17 cellular contexts compared by ENCODE assay signal in genomic region chr14:82412545-82412944, GRCh38.
"Had no signal": no experiment of that assay in that cellular context is flagged by ENCODE, and none has a peak within 500 bp of the region (broad histone marks: within the 10 kb centered on the region; RNA-seq: fewer than 3 reads in every experiment).

No MANE protein-coding gene starts in this region.

- H3K4me1 Mint-ChIP-seq: activated T-helper 17 cell treated with anti-CD3 and anti-CD28 coated beads, Interleukin-2, amount 50 U/mL, for 72 hours; central memory CD8-positive, alpha-beta T cell; neural crest cell; stimulated activated naive CD8-positive, alpha-beta T cell treated with anti-CD3 and anti-CD28 coated beads, Interleukin-15, amount 100 ng/mL, for 72 hours had no signal

- H3K9me3 Mint-ChIP-seq: type B pancreatic cell had no signal

- H3K27me3 ChIP-seq: brain microvascular endothelial cell, esophagus squamous epithelium, hepatocyte, right lobe of liver had no signal

- H3K36me3 ChIP-seq: brain microvascular endothelial cell, esophagus squamous epithelium, right lobe of liver had no signal

- DNase-seq: activated CD4-positive, alpha-beta T cell treated with anti-CD3 and anti-CD28 coated beads, Interleukin-2, amount 50 U/mL, for 4 hours; activated CD4-positive, CD25-positive, alpha-beta regulatory T cell treated with anti-CD3 and anti-CD28 coated beads, Interleukin-2, amount 50 U/mL, for 72 hours; activated naive CD4-positive, alpha-beta T cell treated with Interleukin-2 at 50 U/mL for 16 hours; anterior cingulate cortex; brain microvascular endothelial cell; effector CD4-positive, alpha-beta T cell; esophagus squamous epithelium; islet precursor cell; right lobe of liver; stimulated activated naive CD8-positive, alpha-beta T cell treated with anti-CD3 and anti-CD28 coated beads, Interleukin-15, amount 100 ng/mL, for 72 hours had no signal

- H3K4me3 Mint-ChIP-seq: activated T-helper 17 cell treated with anti-CD3 and anti-CD28 coated beads, Interleukin-2, amount 50 U/mL, for 72 hours; central memory CD8-positive, alpha-beta T cell; neural crest cell; stimulated activated naive CD8-positive, alpha-beta T cell treated with anti-CD3 and anti-CD28 coated beads, Interleukin-15, amount 100 ng/mL, for 72 hours; type B pancreatic cell had no signal

- H3K27ac Mint-ChIP-seq: activated T-helper 17 cell treated with anti-CD3 and anti-CD28 coated beads, Interleukin-2, amount 50 U/mL, for 72 hours; stimulated activated naive CD8-positive, alpha-beta T cell treated with anti-CD3 and anti-CD28 coated beads, Interleukin-15, amount 100 ng/mL, for 72 hours; type B pancreatic cell had no signal

- H3K4me3 ChIP-seq: coronary artery, esophagus squamous epithelium, hepatocyte, lung, right lobe of liver had no signal

- ATAC-seq: activated T-helper 17 cell treated with anti-CD3 and anti-CD28 coated beads, Interleukin-2, amount 50 U/mL, for 72 hours; right lobe of liver; stimulated activated naive CD8-positive, alpha-beta T cell treated with anti-CD3 and anti-CD28 coated beads, Interleukin-15, amount 100 ng/mL, for 72 hours had no signal

- H3K27ac ChIP-seq: brain microvascular endothelial cell, coronary artery, esophagus squamous epithelium, hepatocyte, right lobe of liver had no signal

- H3K27me3 Mint-ChIP-seq: activated T-helper 17 cell treated with anti-CD3 and anti-CD28 coated beads, Interleukin-2, amount 50 U/mL, for 72 hours; central memory CD8-positive, alpha-beta T cell; stimulated activated naive CD8-positive, alpha-beta T cell treated with anti-CD3 and anti-CD28 coated beads, Interleukin-15, amount 100 ng/mL, for 72 hours; type B pancreatic cell had no signal

- H3K4me1 ChIP-seq: esophagus squamous epithelium, right lobe of liver had no signal

- H3K9me3 ChIP-seq: esophagus squamous epithelium, right lobe of liver had no signal

- H3K36me3 Mint-ChIP-seq: type B pancreatic cell had no signal
